In the genomic region with DNA sequence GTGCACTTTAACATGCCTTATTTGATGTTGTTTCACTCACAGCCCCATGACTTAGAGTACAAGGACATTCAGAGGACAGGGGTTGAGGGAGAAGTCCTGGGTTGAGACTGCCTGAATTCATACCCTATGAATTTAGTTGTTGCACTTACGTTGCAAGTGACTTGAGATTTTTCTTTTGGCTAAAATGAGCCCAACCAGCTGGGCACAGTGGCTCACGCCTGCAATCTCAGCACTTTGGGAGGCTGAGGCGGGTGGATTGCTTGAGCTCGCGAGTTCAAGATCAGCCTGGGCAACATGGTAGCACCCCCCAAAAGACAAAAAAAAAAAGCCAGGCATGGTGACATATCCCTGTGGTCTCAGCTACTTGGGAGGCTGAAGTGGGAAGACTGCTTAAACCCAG, we compare ENCODE assay signal across 30 cellular contexts.
"Had no signal": no experiment of that assay in that cellular context is flagged by ENCODE, and none has a peak within 500 bp of the region (broad histone marks: within the 10 kb centered on the region; RNA-seq: fewer than 3 reads in every experiment).

No MANE protein-coding gene starts in this region.

- H3K36me3 ChIP-seq: neural progenitor cell, ovary, right lobe of liver, sigmoid colon, suprapubic skin, tibial artery, transverse colon, upper lobe of right lung, vagina had no signal

- H3K9me3 ChIP-seq: ovary, psoas muscle, right lobe of liver, sigmoid colon, suprapubic skin, testis, tibial artery, transverse colon, upper lobe of right lung, vagina had no signal

- H2AFZ ChIP-seq: neural progenitor cell, parathyroid adenoma had no signal

- H3K4me3 ChIP-seq: neural progenitor cell, ovary, psoas muscle, right lobe of liver, sigmoid colon, suprapubic skin, testis, tibial artery, transverse colon, upper lobe of right lung, vagina had no signal

- DNase-seq: naive thymus-derived CD4-positive, alpha-beta T cell; nephron progenitor cell; occipital lobe; ovary; posterior cingulate gyrus; psoas muscle; right cardiac atrium; right lobe of liver; sigmoid colon; small intestine; stimulated activated CD4-positive, alpha-beta T cell treated with anti-CD3 and anti-CD28 coated beads, Interleukin-15, amount 100 ng/mL, for 24 hours; stimulated activated CD4-positive, alpha-beta T cell treated with anti-CD3 and anti-CD28 coated beads, Interleukin-2, amount 100 ng/mL, for 24 hours; stimulated activated CD4-positive, alpha-beta T cell treated with anti-CD3 and anti-CD28 coated beads, Interleukin-2, amount 100 ng/mL, for 48 hours; stimulated activated CD4-positive, alpha-beta T cell treated with anti-CD3 and anti-CD28 coated beads, Interleukin-4, amount 100 ng/mL, for 24 hours; stimulated activated naive CD4-positive, alpha-beta T cell; stimulated activated naive CD8-positive, alpha-beta T cell treated with anti-CD3 and anti-CD28 coated beads, Interleukin-15, amount 100 ng/mL, for 72 hours; stimulated activated naive CD8-positive, alpha-beta T cell treated with anti-CD3 and anti-CD28 coated beads, Interleukin-15, Interleukin-2, amounts not matched to agents 100 U/mL and 50 U/mL, for 24 hours; substantia nigra; testis; tibial artery; transverse colon; upper lobe of right lung had no signal

- H3K27ac Mint-ChIP-seq: natural killer cell treated with Interleukin-12 subunit alpha and Interleukin-12 subunit beta and Interleukin-15 and Interleukin-18, amount 100 ng/mL, for 72 hours; nephron progenitor cell; neural progenitor cell; progenitor cell of endocrine pancreas; stimulated activated effector memory CD8-positive, alpha-beta T cell treated with anti-CD3 and anti-CD28 coated beads, Interleukin-12 subunit alpha, Interleukin-12 subunit beta, amount 100 ng/mL, for 72 hours; type B pancreatic cell had no signal

- H3K4me1 ChIP-seq: parathyroid adenoma, psoas muscle, testis, tibial artery, transverse colon had no signal

- H3K4me2 ChIP-seq: neural progenitor cell had no signal

- H3K36me3 Mint-ChIP-seq: naive thymus-derived CD4-positive, alpha-beta T cell; natural killer cell treated with Interleukin-12 subunit alpha and Interleukin-12 subunit beta and Interleukin-15 and Interleukin-18, amount 100 ng/mL, for 72 hours; neural progenitor cell; stimulated activated effector memory CD8-positive, alpha-beta T cell treated with anti-CD3 and anti-CD28 coated beads, Interleukin-12 subunit alpha, Interleukin-12 subunit beta, amount 100 ng/mL, for 72 hours; type B pancreatic cell had no signal

- H3K79me2 ChIP-seq: parathyroid adenoma had no signal

- H3K9ac ChIP-seq: neural progenitor cell, parathyroid adenoma had no signal

- FAIRE-seq: small intestine had no signal

- H3K4me3 Mint-ChIP-seq: naive thymus-derived CD4-positive, alpha-beta T cell; natural killer cell treated with Interleukin-12 subunit alpha and Interleukin-12 subunit beta and Interleukin-15 and Interleukin-18, amount 100 ng/mL, for 72 hours; nephron progenitor cell; neural progenitor cell; stimulated activated effector memory CD8-positive, alpha-beta T cell treated with anti-CD3 and anti-CD28 coated beads, Interleukin-12 subunit alpha, Interleukin-12 subunit beta, amount 100 ng/mL, for 72 hours; stimulated activated naive CD8-positive, alpha-beta T cell treated with anti-CD3 and anti-CD28 coated beads, Interleukin-15, amount 100 ng/mL, for 72 hours; type B pancreatic cell had no signal

- H3K27ac ChIP-seq: neural progenitor cell, ovary, parathyroid adenoma, psoas muscle, right lobe of liver, sigmoid colon, suprapubic skin, testis, tibial artery, transverse colon, upper lobe of right lung, vagina had no signal

- H3K9me3 Mint-ChIP-seq: naive thymus-derived CD4-positive, alpha-beta T cell; natural killer cell treated with Interleukin-12 subunit alpha and Interleukin-12 subunit beta and Interleukin-15 and Interleukin-18, amount 100 ng/mL, for 72 hours; stimulated activated effector memory CD8-positive, alpha-beta T cell treated with anti-CD3 and anti-CD28 coated beads, Interleukin-12 subunit alpha, Interleukin-12 subunit beta, amount 100 ng/mL, for 72 hours; stimulated activated naive CD8-positive, alpha-beta T cell treated with anti-CD3 and anti-CD28 coated beads, Interleukin-15, amount 100 ng/mL, for 72 hours; type B pancreatic cell had no signal

- H3K27me3 ChIP-seq: neural progenitor cell, ovary, right lobe of liver, sigmoid colon, suprapubic skin, testis, tibial artery, transverse colon, upper lobe of right lung, vagina had no signal
